In genomic region chr13:108980237-108980636, GRCh38 we compare ENCODE assay signal across 18 cellular contexts.
A peak's percentile ranks its signal among the peaks of the same experiment; 100 is the strongest.
DNase-seq lines count a peak whose midpoint lies in the region; ATAC-seq, FAIRE-seq and TF ChIP-seq lines count a peak whose summit lies in the region.
"Had no signal": no experiment of that assay in that cellular context is flagged by ENCODE, and none has a peak within 500 bp of the region (broad histone marks: within the 10 kb centered on the region; RNA-seq: fewer than 3 reads in every experiment).

No MANE protein-coding gene starts in this region.

- no peak overlapping the region for H3K27ac Mint-ChIP-seq in activated naive CD8-positive, alpha-beta T cell treated with anti-CD3 and anti-CD28 coated beads, Interleukin-2, amount 50 U/mL, for 24 hours
- H3K27ac Mint-ChIP-seq: CD4-positive, alpha-beta memory T cell had no signal

- no peaks in the 10 kb centered on the region for H3K4me1 Mint-ChIP-seq in activated naive CD8-positive, alpha-beta T cell treated with anti-CD3 and anti-CD28 coated beads, Interleukin-2, amount 50 U/mL, for 24 hours

- H3K36me3 Mint-ChIP-seq in activated naive CD8-positive, alpha-beta T cell treated with anti-CD3 and anti-CD28 coated beads, Interleukin-2, amount 50 U/mL, for 24 hours (ENCODE audit: low read depth) = no peaks in the 10 kb centered on the region

- DNase-seq in NCI-H2107 treated with DMSO at 0.1 percent for 48 hours (lab: John Stamatoyannopoulos, UW; ENCODE audit: unreplicated experiment) = peak; percentile 39
- DNase-seq in NCI-H2107 (lab: John Stamatoyannopoulos, UW) = no peak
- peak in 1 of 2 donors; percentile 37 for DNase-seq in fibroblast of lung (ENCODE audit: low read depth in 2 of 2)
- DNase-seq in activated naive CD8-positive, alpha-beta T cell treated with anti-CD3 and anti-CD28 coated beads, Interleukin-2, amount 50 U/mL, for 24 hours = no peak
- DNase-seq in small intestine = no peak
- DNase-seq in activated CD4-positive, alpha-beta T cell treated with anti-CD3 and anti-CD28 coated beads for 1 hour = no peak
- DNase-seq: activated CD4-positive, alpha-beta T cell treated with anti-CD3 and anti-CD28 coated beads, Interleukin-2, amount 50 U/mL, for 48 hours; CD4-positive, alpha-beta memory T cell; cortex of kidney; EL; erythroblast; KBM-7; NCI-H1436; posterior cingulate gyrus; testis had no signal

- no peak overlapping the region for H3K9ac ChIP-seq in OCI-LY3 (ENCODE audit: low read length)
- H3K9ac ChIP-seq in fibroblast of lung (ENCODE audit: insufficient read depth, low read length) = no peak overlapping the region
- H3K9ac ChIP-seq in skeletal muscle satellite cell (ENCODE audit: low read depth, low read length) = peak overlapping the region; percentile 18

- H3K4me3 Mint-ChIP-seq in activated naive CD8-positive, alpha-beta T cell treated with anti-CD3 and anti-CD28 coated beads, Interleukin-2, amount 50 U/mL, for 24 hours = no peak overlapping the region
- H3K4me3 Mint-ChIP-seq: CD4-positive, alpha-beta memory T cell had no signal

- H3K27me3 Mint-ChIP-seq in activated naive CD8-positive, alpha-beta T cell treated with anti-CD3 and anti-CD28 coated beads, Interleukin-2, amount 50 U/mL, for 24 hours = peaks cover 11% of the 10 kb centered on the region

- H3K4me1 ChIP-seq in OCI-LY3 (ENCODE audit: low read length) (no peaks in the 10 kb centered on the region), fibroblast of lung (ENCODE audit: control insufficient read depth, extremely low read depth, insufficient read depth, low read length) (no peaks in the 10 kb centered on the region), skeletal muscle satellite cell (ENCODE audit: control insufficient read depth, insufficient read depth, low read length) (no peaks in the 10 kb centered on the region), small intestine (ENCODE audit: control insufficient read depth in 2 of 2, insufficient read depth in 1 of 2, low read depth in 1 of 2, low read length in 1 of 2) (no peaks in the 10 kb centered on the region)
- H3K4me1 ChIP-seq: testis had no signal

- H3K9me3 ChIP-seq in OCI-LY3 (ENCODE audit: insufficient read depth, low read length) = no peaks in the 10 kb centered on the region
- no peaks in the 10 kb centered on the region for H3K9me3 ChIP-seq in fibroblast of lung (ENCODE audit: control insufficient read depth, insufficient read depth, low read depth, low read length)
- H3K9me3 ChIP-seq in skeletal muscle satellite cell (replicated peaks; ENCODE audit: low read length) = no peaks in the 10 kb centered on the region
- H3K9me3 ChIP-seq in small intestine (ENCODE audit: control insufficient read depth, low read depth) = no peaks in the 10 kb centered on the region
- H3K9me3 ChIP-seq: testis had no signal

- H4K20me1 ChIP-seq in OCI-LY3 (ENCODE audit: insufficient read depth, low read length) (no peaks in the 10 kb centered on the region), fibroblast of lung (ENCODE audit: control insufficient read depth, extremely low read depth, insufficient read depth, low read length) (no peaks in the 10 kb centered on the region)

- H3K79me2 ChIP-seq in OCI-LY3 (ENCODE audit: low read length) = no peaks in the 10 kb centered on the region
- no peaks in the 10 kb centered on the region for H3K79me2 ChIP-seq in fibroblast of lung (ENCODE audit: control insufficient read depth, insufficient read depth, low read length)

- H3K9me3 Mint-ChIP-seq in activated naive CD8-positive, alpha-beta T cell treated with anti-CD3 and anti-CD28 coated beads, Interleukin-2, amount 50 U/mL, for 24 hours = no peaks in the 10 kb centered on the region
- H3K9me3 Mint-ChIP-seq: CD4-positive, alpha-beta memory T cell had no signal

- H3K27ac ChIP-seq in OCI-LY3 (ENCODE audit: low read length) (no peak overlapping the region), fibroblast of lung (ENCODE audit: insufficient read depth, low read length) (no peak overlapping the region), small intestine (ENCODE audit: low read depth in 1 of 2, low read length in 1 of 2) (no peak overlapping the region)
- H3K27ac ChIP-seq: testis had no signal

- ATAC-seq in activated naive CD8-positive, alpha-beta T cell treated with anti-CD3 and anti-CD28 coated beads, Interleukin-2, amount 50 U/mL, for 24 hours = no peak
- ATAC-seq: HCT116 had no signal

- FAIRE-seq in small intestine (lab: Jason Lieb, UNC) = no peak

- peak overlapping the region; percentile 10; the same call in 1 of the 2 replicates for H3K4me2 ChIP-seq in OCI-LY3 (ENCODE audit: low read length)
- peak overlapping the region; percentile 41 for H3K4me2 ChIP-seq in fibroblast of lung (ENCODE audit: extremely low read depth, insufficient read depth, low read length)
- H3K4me2 ChIP-seq in skeletal muscle satellite cell (ENCODE audit: low read length) = peak overlapping the region; percentile 58

- H3K4me3 ChIP-seq in OCI-LY3 (ENCODE audit: low read length) = no peak overlapping the region
- H3K4me3 ChIP-seq in fibroblast of lung (replicated peaks in 1 of 4; ENCODE audit: control extremely low read depth in 1 of 4, insufficient read depth in 1 of 4, low read depth in 3 of 4, low read length in 4 of 4) = peak overlapping the region in 1 of 4 experiments; percentile 29
- no peak overlapping the region for H3K4me3 ChIP-seq in skeletal muscle satellite cell (ENCODE audit: low read length)
- no peak overlapping the region for H3K4me3 ChIP-seq in small intestine (ENCODE audit: low read depth in 1 of 2, low read length in 2 of 2)
- H3K4me3 ChIP-seq: testis had no signal

- WGBS in small intestine, 3 donors = 31 to 53% (median 35%) methylated on average over 5 of the region's 5 CpGs

- TF ChIP-seq CTCF in OCI-LY3 (IDR thresholded peaks at IDR 0.05; ENCODE audit: low read depth, low read length) (no peak), fibroblast of lung (conservative IDR thresholded peaks at IDR 0.05 in 1 of 2, IDR thresholded peaks at IDR 0.05 in 1 of 2; ENCODE audit: low read depth in 1 of 2, low read length in 2 of 2) (no peak)

- H3K36me3 ChIP-seq in OCI-LY3 (replicated peaks; ENCODE audit: low read depth, low read length) (no peaks in the 10 kb centered on the region), fibroblast of lung (ENCODE audit: control insufficient read depth, insufficient read depth, low read length) (no peaks in the 10 kb centered on the region), skeletal muscle satellite cell (ENCODE audit: insufficient read depth, low read length) (no peaks in the 10 kb centered on the region), small intestine (ENCODE audit: control insufficient read depth in 2 of 2, insufficient read depth in 2 of 2, low read length in 2 of 2) (no peaks in the 10 kb centered on the region)

- H3K27me3 ChIP-seq in OCI-LY3 (ENCODE audit: low read depth, low read length) (0 out of 2 replicates have a peak, but pooled peaks cover 4% of the 10 kb centered on the region), fibroblast of lung (ENCODE audit: control insufficient read depth, insufficient read depth, low read length) (no peaks in the 10 kb centered on the region), skeletal muscle satellite cell (ENCODE audit: control insufficient read depth, insufficient read depth, low read length) (peaks cover 7% of the 10 kb centered on the region), small intestine (ENCODE audit: control insufficient read depth in 2 of 2, insufficient read depth in 2 of 2, low read length in 2 of 2) (no peaks in the 10 kb centered on the region)
- H3K27me3 ChIP-seq: testis had no signal

- no peak overlapping the region for H2AFZ ChIP-seq in OCI-LY3 (ENCODE audit: low read depth, low read length)
- peak overlapping the region; percentile 64 for H2AFZ ChIP-seq in fibroblast of lung (ENCODE audit: low read length)
